In genomic region chr1:29709711-29710169, GRCh38 we compare ENCODE assay signal across 8 cellular contexts.
DNase-seq lines count a peak whose midpoint lies in the region; ATAC-seq and TF ChIP-seq lines count a peak whose summit lies in the region.

No MANE protein-coding gene starts in this region.

- CTCF ChIA-PET in activated CD4-positive, alpha-beta T cell treated with anti-CD3 and anti-CD28 coated beads for 36 hours (lab: Charles Lee), result interaction anchor here (0.7 kb wide), 1 partner anchor 400 kb away, joined by 3 read pairs; no protein-coding TSS in a partner anchor
- CTCF ChIA-PET in CD8-positive, alpha-beta T cell (lab: Charles Lee), result no interaction called here

- no peaks in the 10 kb centered on the region for H3K36me3 ChIP-seq in body of pancreas (replicated peaks in 1 of 2; ENCODE audit: insufficient read depth in 1 of 2, low read depth in 2 of 2)
- H3K36me3 ChIP-seq in CD8-positive, alpha-beta T cell (ENCODE audit: insufficient read depth, low read length), result no peaks in the 10 kb centered on the region

- no peaks in the 10 kb centered on the region for H3K9me3 ChIP-seq in body of pancreas
- H3K9me3 ChIP-seq in CD8-positive, alpha-beta T cell (ENCODE audit: low read length), result no peaks in the 10 kb centered on the region

- H3K4me1 ChIP-seq in body of pancreas, result no peaks in the 10 kb centered on the region
- H3K4me1 ChIP-seq in CD8-positive, alpha-beta T cell (ENCODE audit: insufficient read depth, low read length), result no peaks in the 10 kb centered on the region

- TF ChIP-seq POLR2A in body of pancreas (IDR thresholded peaks at IDR 0.05), result no peak

- intact Hi-C loops in activated CD4-positive, alpha-beta T cell treated with anti-CD3 and anti-CD28 coated beads for 36 hours (cut with DNase I, micrococcal nuclease), result loop anchor here (5.0 to 10.0 kb wide), 4 partner anchors 138 to 1005 kb away; partner anchors contain the start of gene PTPRU (in 1 of the 2)
- intact Hi-C loops in body of pancreas (cut with DNase I), result no loop called here
- intact Hi-C loops in CD8-positive, alpha-beta T cell (cut with DNase I, micrococcal nuclease), result no loop called here

- no peaks in the 10 kb centered on the region for H3K9me3 Mint-ChIP-seq in activated CD4-positive, alpha-beta T cell treated with anti-CD3 and anti-CD28 coated beads for 36 hours (ENCODE audit: low read depth)
- no peaks in the 10 kb centered on the region for H3K9me3 Mint-ChIP-seq in stimulated activated naive B cell treated with anti-CD40 and anti-IgM and Interleukin-4, amounts not matched to agents 10 μg/mL and 1 μg/mL and 100 μg/mL, for 72 hours
- H3K9me3 Mint-ChIP-seq in CD8-positive, alpha-beta T cell, result no peaks in the 10 kb centered on the region

- H3K27ac Mint-ChIP-seq in activated CD4-positive, alpha-beta T cell treated with anti-CD3 and anti-CD28 coated beads for 36 hours, result peak overlapping the region; percentile 68
- peak overlapping the region; percentile 59 for H3K27ac Mint-ChIP-seq in stimulated activated naive B cell treated with anti-CD40 and anti-IgM and Interleukin-4, amounts not matched to agents 10 μg/mL and 1 μg/mL and 100 μg/mL, for 72 hours
- H3K27ac Mint-ChIP-seq in CD8-positive, alpha-beta T cell, result no peak overlapping the region

- DNase-seq in activated CD4-positive, alpha-beta T cell treated with anti-CD3 and anti-CD28 coated beads for 36 hours, result peak; percentile 28
- no peak for DNase-seq in activated CD4-positive, alpha-beta T cell treated with anti-CD3 and anti-CD28 coated beads, Interleukin-2, amount 50 U/mL, for 1 hour
- DNase-seq in NCI-H345 (lab: John Stamatoyannopoulos, UW) (peak; percentile 69), cardiac fibroblast (ENCODE audit: low read depth in 2 of 2) (peak; percentile 64 to 81), body of pancreas (no peak), mesenteric fat pad (ENCODE audit: low spot score) (no peak)
- DNase-seq in stimulated activated naive B cell treated with anti-CD40 and anti-IgM and Interleukin-4, amounts not matched to agents 10 μg/mL and 1 μg/mL and 100 μg/mL, for 72 hours, result no peak
- DNase-seq in CD8-positive, alpha-beta T cell, result no peak

- POLR2A ChIA-PET in activated CD4-positive, alpha-beta T cell treated with anti-CD3 and anti-CD28 coated beads for 36 hours (lab: Charles Lee), result interaction anchor here (0.5 kb wide), 1 partner anchor 1230 kb away, joined by 5 read pairs; no protein-coding TSS in a partner anchor
- POLR2A ChIA-PET in CD8-positive, alpha-beta T cell (lab: Charles Lee), result no interaction called here

- H3K27me3 ChIP-seq in body of pancreas, result no peaks in the 10 kb centered on the region
- H3K27me3 ChIP-seq in CD8-positive, alpha-beta T cell (ENCODE audit: insufficient read depth, low read length), result no peaks in the 10 kb centered on the region

- peak; percentile 16 for ATAC-seq in activated CD4-positive, alpha-beta T cell treated with anti-CD3 and anti-CD28 coated beads for 36 hours
- ATAC-seq in stimulated activated naive B cell treated with anti-CD40 and anti-IgM and Interleukin-4, amounts not matched to agents 10 μg/mL and 1 μg/mL and 100 μg/mL, for 72 hours (replicated peaks), result no peak
- ATAC-seq in body of pancreas, result no peak
- no peak for ATAC-seq in CD8-positive, alpha-beta T cell

- peaks cover 38% of the 10 kb centered on the region for H3K4me1 Mint-ChIP-seq in activated CD4-positive, alpha-beta T cell treated with anti-CD3 and anti-CD28 coated beads for 36 hours
- H3K4me1 Mint-ChIP-seq in stimulated activated naive B cell treated with anti-CD40 and anti-IgM and Interleukin-4, amounts not matched to agents 10 μg/mL and 1 μg/mL and 100 μg/mL, for 72 hours, result peaks cover 9 to 19% of the 10 kb centered on the region in 2 donors
- no peaks in the 10 kb centered on the region for H3K4me1 Mint-ChIP-seq in CD8-positive, alpha-beta T cell (ENCODE audit: low read depth)

- no peak overlapping the region for H3K4me3 Mint-ChIP-seq in activated CD4-positive, alpha-beta T cell treated with anti-CD3 and anti-CD28 coated beads for 36 hours
- H3K4me3 Mint-ChIP-seq in stimulated activated naive B cell treated with anti-CD40 and anti-IgM and Interleukin-4, amounts not matched to agents 10 μg/mL and 1 μg/mL and 100 μg/mL, for 72 hours, result no peak overlapping the region
- H3K4me3 Mint-ChIP-seq in CD8-positive, alpha-beta T cell, result no peak overlapping the region

- peaks cover 35% of the 10 kb centered on the region for H3K27me3 Mint-ChIP-seq in activated CD4-positive, alpha-beta T cell treated with anti-CD3 and anti-CD28 coated beads for 36 hours
- peaks cover 34 to 42% of the 10 kb centered on the region in 2 donors for H3K27me3 Mint-ChIP-seq in stimulated activated naive B cell treated with anti-CD40 and anti-IgM and Interleukin-4, amounts not matched to agents 10 μg/mL and 1 μg/mL and 100 μg/mL, for 72 hours
- peaks cover 34% of the 10 kb centered on the region for H3K27me3 Mint-ChIP-seq in CD8-positive, alpha-beta T cell (ENCODE audit: low read depth)

- TF ChIP-seq CTCF in cardiac fibroblast (IDR thresholded peaks at IDR 0.05; ENCODE audit: low read depth, low read length) (no peak), body of pancreas (IDR thresholded peaks at IDR 0.05) (no peak)
- no peak for TF ChIP-seq CTCF in CD8-positive, alpha-beta T cell (IDR thresholded peaks at IDR 0.05)

- H3K27ac ChIP-seq in body of pancreas, result no peak overlapping the region
- no peak overlapping the region for H3K27ac ChIP-seq in CD8-positive, alpha-beta T cell (ENCODE audit: low read depth, low read length)

- H3K36me3 Mint-ChIP-seq in activated CD4-positive, alpha-beta T cell treated with anti-CD3 and anti-CD28 coated beads for 36 hours (ENCODE audit: low read depth), result no peaks in the 10 kb centered on the region
- H3K36me3 Mint-ChIP-seq in stimulated activated naive B cell treated with anti-CD40 and anti-IgM and Interleukin-4, amounts not matched to agents 10 μg/mL and 1 μg/mL and 100 μg/mL, for 72 hours, result no peaks in the 10 kb centered on the region
- no peaks in the 10 kb centered on the region for H3K36me3 Mint-ChIP-seq in CD8-positive, alpha-beta T cell

- 42 to 45% methylated on average over 8 of the region's 8 CpGs for WGBS in body of pancreas, 2 donors

- H3K4me3 ChIP-seq in cardiac fibroblast (replicated peaks in 1 of 2; ENCODE audit: low read depth in 2 of 2, low read length in 2 of 2), result no peak overlapping the region
- no peak overlapping the region for H3K4me3 ChIP-seq in body of pancreas
- no peak overlapping the region for H3K4me3 ChIP-seq in CD8-positive, alpha-beta T cell (ENCODE audit: low read depth, low read length)

Comparison
In these comparisons a context has a peak if more than half of its experiments do, and no peak if none do; other contexts are left out.
1. DNase-seq: peak in activated CD4-positive, alpha-beta T cell treated with anti-CD3 and anti-CD28 coated beads for 36 hours (single experiment), NCI-H345 (single experiment) and cardiac fibroblast (2 of 2); none in activated CD4-positive, alpha-beta T cell treated with anti-CD3 and anti-CD28 coated beads, Interleukin-2, amount 50 U/mL, for 1 hour (single experiment), stimulated activated naive B cell treated with anti-CD40 and anti-IgM and Interleukin-4, amounts not matched to agents 10 μg/mL and 1 μg/mL and 100 μg/mL, for 72 hours (single experiment), body of pancreas (0 of 4), CD8-positive, alpha-beta T cell (0 of 7) and mesenteric fat pad (single experiment).
2. intact Hi-C loops: an anchor here in activated CD4-positive, alpha-beta T cell treated with anti-CD3 and anti-CD28 coated beads for 36 hours (5.0 to 10.0 kb wide); none called in body of pancreas and CD8-positive, alpha-beta T cell.